In genomic region chr17:7486181-7486580, GRCh38 we compare ENCODE assay signal across 9 cellular contexts. TPM values are rescaled to one million over a fixed set of nuclear protein-coding genes. Genes with fewer than 3 reads are reported as not detected.
DNase-seq lines count a peak whose midpoint lies in the region; ATAC-seq, FAIRE-seq and TF ChIP-seq lines count a peak whose summit lies in the region.
"Had no signal": no experiment of that assay in that cellular context is flagged by ENCODE, and none has a peak within 500 bp of the region (broad histone marks: within the 10 kb centered on the region; RNA-seq: fewer than 3 reads in every experiment).

No MANE protein-coding gene starts in this region.

- H3K4me1 ChIP-seq in A673 (ENCODE audit: insufficient read depth, low read length, poor library complexity, severe bottlenecking) (peaks cover 30% of the 10 kb centered on the region), K562 (replicated peaks in 1 of 2; ENCODE audit: control insufficient read depth in 2 of 2, insufficient read depth in 2 of 2, low read length in 2 of 2) (peaks cover 14 to 22% of the 10 kb centered on the region in 2 experiments; a peak in 4 of 5 replicates), mesenchymal stem cell (ENCODE audit: control insufficient read depth, insufficient read depth, low read depth, low read length) (peaks cover 25% of the 10 kb centered on the region)

- no peak overlapping the region for H3K4ac ChIP-seq in mesenchymal stem cell (ENCODE audit: low read depth in 1 of 2, low read length in 2 of 2)

- H4K8ac ChIP-seq in mesenchymal stem cell (ENCODE audit: low read length) = no peak overlapping the region

- no peak overlapping the region for H3K14ac ChIP-seq in mesenchymal stem cell (ENCODE audit: low read length in 2 of 2)

- no peak overlapping the region for H3K23ac ChIP-seq in mesenchymal stem cell (ENCODE audit: low read length in 2 of 2)

- H2AFZ ChIP-seq in K562 (ENCODE audit: low read depth, low read length) = no peak overlapping the region
- H2AFZ ChIP-seq in mesenchymal stem cell (ENCODE audit: low read depth, low read length) = no peak overlapping the region

- no peak overlapping the region for H2BK12ac ChIP-seq in mesenchymal stem cell (ENCODE audit: low read length in 2 of 2)

- peak; percentile 15 for FAIRE-seq in K562 (lab: Jason Lieb, UNC)

- no peaks in the 10 kb centered on the region for H3K9me1 ChIP-seq in K562 (ENCODE audit: control insufficient read depth, insufficient read depth, low read length)

- peaks cover 1% of the 10 kb centered on the region for H3K36me3 ChIP-seq in A673 (ENCODE audit: insufficient read depth, low read length, poor library complexity, severe bottlenecking)
- H3K36me3 ChIP-seq in K562 (ENCODE audit: control insufficient read depth, insufficient read depth, low read length) = peaks cover 38% of the 10 kb centered on the region; the same call in 2 of the 3 replicates
- H3K36me3 ChIP-seq in mesenchymal stem cell (ENCODE audit: control insufficient read depth in 1 of 2, insufficient read depth in 2 of 2, low read depth in 1 of 2, low read length in 2 of 2) = peaks cover 9 to 20% of the 10 kb centered on the region in 2 experiments

- H3K27ac ChIP-seq in A673 (ENCODE audit: low read depth, low read length, poor library complexity, severe bottlenecking) (peak overlapping the region; percentile 27), K562 (ENCODE audit: extremely low read depth, low read depth, low read length) (no peak overlapping the region; the same call in 1 of the 3 replicates), mesenchymal stem cell (ENCODE audit: low read length, poor library complexity, severe bottlenecking) (no peak overlapping the region)

- POLR2A ChIA-PET in A673 (lab: Charles Lee; ENCODE audit: low non-redundant PET) = interaction anchor here (0.7 kb wide), 2 partner anchors 8 to 74 kb away, joined by 3 read pairs; no protein-coding TSS in a partner anchor
- POLR2A ChIA-PET in K562 (lab: Yijun Ruan, JAX) = interaction anchor here (0.6 to 4.0 kb wide), 25 partner anchors 8 to 831 kb away, joined by 3 to 25 read pairs (median 6); partner anchors contain the start of genes SPEM1, TMEM102 and TMEM256

- H3K9ac ChIP-seq in K562 (ENCODE audit: insufficient read depth in 1 of 2, low read depth in 2 of 2, low read length in 2 of 2) = peak overlapping the region; percentile 91 to 99; a peak in 3 of 4 replicates
- peak overlapping the region; percentile 100 for H3K9ac ChIP-seq in mesenchymal stem cell (ENCODE audit: low read length)

- CTCF ChIA-PET in A673 (lab: Charles Lee) (interaction anchor here (0.7 kb wide), 1 partner anchor 82 kb away, joined by 3 read pairs; no protein-coding TSS in a partner anchor), K562 (lab: Yijun Ruan, JAX; ENCODE audit: low intra/inter-chr PET ratio) (no interaction called here)

- intact Hi-C loops in A673 (cut with micrococcal nuclease; ENCODE audit: unreplicated experiment) = loop anchor here (10.0 kb wide), 1 partner anchor 131 kb away; the partner anchor contains the start of genes KCTD11 and TMEM95
- intact Hi-C loops in K562 (cut with micrococcal nuclease) = no loop called here

- no peak for TF ChIP-seq RAD21 in K562 (CRISPR knock-in tag; conservative IDR thresholded peaks at IDR 0.05 in 1 of 2, IDR thresholded peaks at IDR 0.05 in 1 of 2)

- TF ChIP-seq CTCF in A673 (conservative IDR thresholded peaks at IDR 0.05; ENCODE audit: low read depth, low read length) (no peak), HFF-Myc (IDR thresholded peaks at IDR 0.05; ENCODE audit: low read depth, low read length, missing control alignments) (no peak), K562 (IDR thresholded peaks at IDR 0.05 in 2 of 3, conservative IDR thresholded peaks at IDR 0.05 in 1 of 3; ENCODE audit: insufficient read depth in 2 of 3, low read depth in 1 of 3, low read length in 3 of 3) (no peak)

- no peak overlapping the region for H3K18ac ChIP-seq in mesenchymal stem cell (ENCODE audit: low read depth in 1 of 2, low read length in 2 of 2)

- TF ChIP-seq POLR2A in K562 (conservative IDR thresholded peaks at IDR 0.05) = no peak

- DNase-seq in A673 (ENCODE audit: low spot score) (no peak), HFF-Myc (ENCODE audit: extremely low read depth, low read depth) (no peak), K562 (ENCODE audit: extremely low read depth in 1 of 4, low spot score in 3 of 4) (peak in 1 of 4 experiments; percentile 29), mesenchymal stem cell (peak; percentile 54), COLO668 (lab: John Stamatoyannopoulos, UW; ENCODE audit: unreplicated experiment) (no peak), NCI-H526 (lab: John Stamatoyannopoulos, UW) (no peak), NCI-H510A (lab: John Stamatoyannopoulos, UW) (no peak)
- DNase-seq: Kasumi-1 had no signal

- H2BK120ac ChIP-seq in mesenchymal stem cell (ENCODE audit: low read depth, low read length) = no peak overlapping the region

- peaks cover 66% of the 10 kb centered on the region for H3K79me2 ChIP-seq in K562 (ENCODE audit: control insufficient read depth, insufficient read depth, low read length)

- in situ Hi-C loops in K562 (cut with MboI) = no loop called here

- H3K4me2 ChIP-seq in K562 (ENCODE audit: insufficient read depth, low read length) (peak overlapping the region; percentile 97), mesenchymal stem cell (ENCODE audit: low read length, poor library complexity, severe bottlenecking) (peak overlapping the region; percentile 74)

- no peak overlapping the region for H2BK5ac ChIP-seq in mesenchymal stem cell (ENCODE audit: low read depth, low read length, poor library complexity, severe bottlenecking)

- TF ChIP-seq EP300 in K562 (IDR thresholded peaks at IDR 0.05; ENCODE audit: low read length) = no peak

- no peak overlapping the region for H2BK15ac ChIP-seq in mesenchymal stem cell (ENCODE audit: low read depth, poor library complexity, severe bottlenecking)

- H3K9me3 ChIP-seq in A673 (ENCODE audit: low read depth, low read length, poor library complexity, severe bottlenecking) = no peaks in the 10 kb centered on the region
- no peaks in the 10 kb centered on the region for H3K9me3 ChIP-seq in K562 (replicated peaks; ENCODE audit: control insufficient read depth, insufficient read depth, low read depth, low read length)
- no peaks in the 10 kb centered on the region for H3K9me3 ChIP-seq in mesenchymal stem cell (ENCODE audit: control insufficient read depth, low read length)

- BruUV-seq in A673 (replicated peaks; lab: Mats Ljungman, UMichigan) = no TSS peak
- BruUV-seq in K562 (replicated peaks; lab: Mats Ljungman, UMichigan) = no TSS peak

- H4K91ac ChIP-seq in mesenchymal stem cell (ENCODE audit: low read length) = no peak overlapping the region

- 10% methylated on average over 2 of the region's 3 CpGs for WGBS in K562 (ENCODE audit: insufficient coverage, low coverage, missing lambda C conversion rate)
- 83% methylated on average over 1 of the region's 3 CpGs for WGBS in mesenchymal stem cell

- no peaks in the 10 kb centered on the region for H4K20me1 ChIP-seq in K562 (replicated peaks; ENCODE audit: control insufficient read depth, insufficient read depth, low read length)

- ATAC-seq in K562 = 0 out of 3 replicates have a peak, but pooled peaks have one; percentile 2
- no peak for ATAC-seq in HG03342 (IDR thresholded peaks at IDR 0.05; ENCODE audit: unreplicated experiment)

- H3K79me1 ChIP-seq in mesenchymal stem cell (replicated peaks; ENCODE audit: low read length, poor library complexity, severe bottlenecking) = peaks cover 4% of the 10 kb centered on the region

- H3K4me3 ChIP-seq in A673 (ENCODE audit: low read depth, low read length, poor library complexity, severe bottlenecking) = peak overlapping the region; percentile 91
- peak overlapping the region; percentile 71 for H3K4me3 ChIP-seq in HFF-Myc (replicated peaks; ENCODE audit: low read depth, low read length)
- H3K4me3 ChIP-seq in K562 = peak overlapping the region; percentile 63
- H3K4me3 ChIP-seq in mesenchymal stem cell (ENCODE audit: insufficient read depth in 1 of 2, low read depth in 1 of 2, low read length in 2 of 2) = peak overlapping the region in 1 of 2 experiments; percentile 98

- H2AK5ac ChIP-seq in mesenchymal stem cell (ENCODE audit: low read length, severe bottlenecking) = no peak overlapping the region

- H3K27me3 ChIP-seq in A673 (replicated peaks; ENCODE audit: insufficient read depth, low read depth, low read length, poor library complexity) = no peaks in the 10 kb centered on the region
- no peaks in the 10 kb centered on the region for H3K27me3 ChIP-seq in K562 (ENCODE audit: control insufficient read depth in 2 of 2, insufficient read depth in 2 of 2, low read length in 2 of 2)
- no peaks in the 10 kb centered on the region for H3K27me3 ChIP-seq in mesenchymal stem cell (ENCODE audit: control insufficient read depth in 1 of 2, insufficient read depth in 1 of 2, low read length in 2 of 2)

RNA-seq across cellular contexts. Expression of gene POLR2A, which starts 2.0 kb away (rescaled TPM):
- total RNA-seq in A673 (2021) (330 and 341 TPM in 2 replicates), K562 (2014; rRNA removed) (31.7 and 32.1 TPM in 2 replicates), K562 (2014; rRNA removed; fragmentation: Illumina TruSeq; extraction: Trizol) (9.0 and 12.4 TPM in 2 replicates), K562 (2015; rRNA removed; fragmentation: Illumina TruSeq; extraction: Trizol) (9.6 and 15.4 TPM in 2 replicates), K562 (2021) (97.6 and 109 TPM in 2 replicates)
- 324 and 608 TPM in 2 replicates for total RNA-seq in K562 (2011; cell fraction: chromatin; rRNA removed; ENCODE audit: low replicate concordance)
- 252 and 283 TPM in 2 replicates for total RNA-seq in K562 (2011; cell fraction: nucleolus; rRNA removed)
- total RNA-seq in K562 (2011; cell fraction: nucleoplasm; rRNA removed) = 236 and 241 TPM in 2 replicates
- polyA plus RNA-seq in K562 (2011; rRNA removed) (8.7 and 13.6 TPM in 2 replicates), K562 (2014; fragmentation: Illumina TruSeq; extraction: Trizol) (52.5 and 55.6 TPM in 2 replicates), K562 (2014; fragmentation: Nextera tagmentation; extraction: Ambion mirVana) (1 to 10 TPM; 1.3 to 1.5 TPM), K562 (2014; rRNA removed) (20.9 and 23.9 TPM in 2 replicates)
- polyA plus RNA-seq in K562 (2011; cell fraction: cytosol; rRNA removed) = 10.8 and 13.4 TPM in 2 replicates
- polyA plus RNA-seq in K562 (2011; cell fraction: nucleus; rRNA removed) = 56.5 and 68.4 TPM in 2 replicates
- polyA plus RNA-seq in K562 (2012) = 46.0 and 58.3 TPM in 2 replicates
- 63.4 and 72.9 TPM in 2 replicates for polyA minus RNA-seq in K562 (2011; rRNA and poly(A)+ RNA removed)
- 117 and 140 TPM in 2 replicates for polyA minus RNA-seq in K562 (2011; cell fraction: cytosol; rRNA and poly(A)+ RNA removed)
- polyA minus RNA-seq in K562 (2011; cell fraction: nucleus; rRNA and poly(A)+ RNA removed) = 66.5 and 98.3 TPM in 2 replicates
- polyA plus RNA-seq in mesenchymal stem cell (2013, experiment 1 of 2) = 41.8 TPM
- polyA plus RNA-seq in mesenchymal stem cell (2013, experiment 2 of 2) = 35.6 TPM

RNA-seq across cellular contexts. Expression of gene SLC35G6, which starts 4.9 kb away (rescaled TPM):
- total RNA-seq in A673 (2021) (not detected in 2 replicates), K562 (2014; rRNA removed) (not detected in 2 replicates), K562 (2014; rRNA removed; fragmentation: Illumina TruSeq; extraction: Trizol) (not detected in 2 replicates), K562 (2015; rRNA removed; fragmentation: Illumina TruSeq; extraction: Trizol) (not detected in 2 replicates), K562 (2021) (not detected in 2 replicates)
- not detected in 2 replicates for total RNA-seq in K562 (2011; cell fraction: chromatin; rRNA removed; ENCODE audit: low replicate concordance)
- not detected in 2 replicates for total RNA-seq in K562 (2011; cell fraction: nucleolus; rRNA removed)
- not detected in 2 replicates for total RNA-seq in K562 (2011; cell fraction: nucleoplasm; rRNA removed)
- polyA plus RNA-seq in K562 (2011; rRNA removed) (not detected in 2 replicates), K562 (2014; fragmentation: Illumina TruSeq; extraction: Trizol) (not detected in 2 replicates), K562 (2014; fragmentation: Nextera tagmentation; extraction: Ambion mirVana) (not detected), K562 (2014; rRNA removed) (not detected in 2 replicates)
- polyA plus RNA-seq in K562 (2011; cell fraction: cytosol; rRNA removed) = not detected in 2 replicates
- not detected in 2 replicates for polyA plus RNA-seq in K562 (2011; cell fraction: nucleus; rRNA removed)
- polyA plus RNA-seq in K562 (2012) = 0.14 TPM in 1 of 2 replicates, not detected in the other
- not detected in 2 replicates for polyA minus RNA-seq in K562 (2011; rRNA and poly(A)+ RNA removed)
- not detected in 2 replicates for polyA minus RNA-seq in K562 (2011; cell fraction: cytosol; rRNA and poly(A)+ RNA removed)
- not detected in 2 replicates for polyA minus RNA-seq in K562 (2011; cell fraction: nucleus; rRNA and poly(A)+ RNA removed)
- not detected for polyA plus RNA-seq in mesenchymal stem cell (2013, experiment 1 of 2)
- polyA plus RNA-seq in mesenchymal stem cell (2013, experiment 2 of 2) = not detected

RNA-seq across cellular contexts. Expression of gene ZBTB4, which starts 6.8 kb away (rescaled TPM):
- 17.7 and 21.0 TPM in 2 replicates for total RNA-seq in A673 (2021)
- 8.1 and 15.0 TPM in 2 replicates for total RNA-seq in K562 (2011; cell fraction: chromatin; rRNA removed; ENCODE audit: low replicate concordance)
- total RNA-seq in K562 (2011; cell fraction: nucleolus; rRNA removed) = 9.2 and 9.7 TPM in 2 replicates
- 10.6 and 12.8 TPM in 2 replicates for total RNA-seq in K562 (2011; cell fraction: nucleoplasm; rRNA removed)
- 3.3 and 5.0 TPM in 2 replicates for total RNA-seq in K562 (2014; rRNA removed)
- total RNA-seq in K562 (2014; rRNA removed; fragmentation: Illumina TruSeq; extraction: Trizol) = 2.5 and 2.7 TPM in 2 replicates
- 4.0 and 4.2 TPM in 2 replicates for total RNA-seq in K562 (2015; rRNA removed; fragmentation: Illumina TruSeq; extraction: Trizol)
- 6.7 and 6.9 TPM in 2 replicates for total RNA-seq in K562 (2021)
- 2.5 and 2.7 TPM in 2 replicates for polyA plus RNA-seq in K562 (2011; rRNA removed)
- 2.8 TPM in 2 replicates for polyA plus RNA-seq in K562 (2011; cell fraction: cytosol; rRNA removed)
- 9.9 and 13.7 TPM in 2 replicates for polyA plus RNA-seq in K562 (2011; cell fraction: nucleus; rRNA removed)
- 3.8 and 4.1 TPM in 2 replicates for polyA plus RNA-seq in K562 (2012)
- polyA plus RNA-seq in K562 (2014; fragmentation: Illumina TruSeq; extraction: Trizol) = 4.5 and 4.9 TPM in 2 replicates
- 1 to 10 TPM in 1 of 2 experiments, under 1 TPM in 1; 0.92 to 1.1 TPM for polyA plus RNA-seq in K562 (2014; fragmentation: Nextera tagmentation; extraction: Ambion mirVana)
- polyA plus RNA-seq in K562 (2014; rRNA removed) = 4.0 and 4.7 TPM in 2 replicates
- 3.3 and 3.5 TPM in 2 replicates for polyA minus RNA-seq in K562 (2011; rRNA and poly(A)+ RNA removed)
- 2.0 and 2.7 TPM in 2 replicates for polyA minus RNA-seq in K562 (2011; cell fraction: cytosol; rRNA and poly(A)+ RNA removed)
- polyA minus RNA-seq in K562 (2011; cell fraction: nucleus; rRNA and poly(A)+ RNA removed) = 4.6 and 6.0 TPM in 2 replicates
- polyA plus RNA-seq in mesenchymal stem cell (2013, experiment 1 of 2) = 38.6 TPM
- 37.3 TPM for polyA plus RNA-seq in mesenchymal stem cell (2013, experiment 2 of 2)

RNA-seq across cellular contexts. Expression of gene CHRNB1, which starts 41.3 kb away (rescaled TPM):
- total RNA-seq in A673 (2021) (5.2 and 8.6 TPM in 2 replicates), K562 (2014; rRNA removed) (4.7 and 5.0 TPM in 2 replicates), K562 (2014; rRNA removed; fragmentation: Illumina TruSeq; extraction: Trizol) (4.8 and 5.1 TPM in 2 replicates), K562 (2015; rRNA removed; fragmentation: Illumina TruSeq; extraction: Trizol) (6.3 and 6.6 TPM in 2 replicates), K562 (2021) (4.5 and 4.9 TPM in 2 replicates)
- 8.4 and 14.2 TPM in 2 replicates for total RNA-seq in K562 (2011; cell fraction: chromatin; rRNA removed; ENCODE audit: low replicate concordance)
- 9.3 and 9.7 TPM in 2 replicates for total RNA-seq in K562 (2011; cell fraction: nucleolus; rRNA removed)
- 10.6 and 13.7 TPM in 2 replicates for total RNA-seq in K562 (2011; cell fraction: nucleoplasm; rRNA removed)
- polyA plus RNA-seq in K562 (2011; rRNA removed) (7.5 and 7.6 TPM in 2 replicates), K562 (2014; fragmentation: Illumina TruSeq; extraction: Trizol) (11.5 and 12.3 TPM in 2 replicates), K562 (2014; fragmentation: Nextera tagmentation; extraction: Ambion mirVana) (10 to 100 TPM in 1 of 2 experiments, 1 to 10 TPM in 1; 8.2 to 11.3 TPM), K562 (2014; rRNA removed) (6.8 and 7.9 TPM in 2 replicates)
- 12.9 and 14.1 TPM in 2 replicates for polyA plus RNA-seq in K562 (2011; cell fraction: cytosol; rRNA removed)
- polyA plus RNA-seq in K562 (2011; cell fraction: nucleus; rRNA removed) = 5.5 and 7.4 TPM in 2 replicates
- polyA plus RNA-seq in K562 (2012) = 10.8 and 11.7 TPM in 2 replicates
- polyA minus RNA-seq in K562 (2011; rRNA and poly(A)+ RNA removed) = 3.7 and 4.7 TPM in 2 replicates
- 2.6 and 2.8 TPM in 2 replicates for polyA minus RNA-seq in K562 (2011; cell fraction: cytosol; rRNA and poly(A)+ RNA removed)
- 2.2 and 3.1 TPM in 2 replicates for polyA minus RNA-seq in K562 (2011; cell fraction: nucleus; rRNA and poly(A)+ RNA removed)
- polyA plus RNA-seq in mesenchymal stem cell (2013, experiment 1 of 2) = 7.3 TPM
- 7.0 TPM for polyA plus RNA-seq in mesenchymal stem cell (2013, experiment 2 of 2)

RNA-seq across cellular contexts. Expression of gene FGF11, which starts 46.9 kb away (rescaled TPM):
- total RNA-seq in A673 (2021) = 18.2 and 24.6 TPM in 2 replicates
- 5.6 and 12.1 TPM in 2 replicates for total RNA-seq in K562 (2011; cell fraction: chromatin; rRNA removed; ENCODE audit: low replicate concordance)
- 6.7 and 7.5 TPM in 2 replicates for total RNA-seq in K562 (2011; cell fraction: nucleolus; rRNA removed)
- total RNA-seq in K562 (2011; cell fraction: nucleoplasm; rRNA removed) = 7.7 and 14.8 TPM in 2 replicates
- 3.0 and 3.5 TPM in 2 replicates for total RNA-seq in K562 (2014; rRNA removed)
- total RNA-seq in K562 (2014; rRNA removed; fragmentation: Illumina TruSeq; extraction: Trizol) = 2.7 and 3.2 TPM in 2 replicates
- total RNA-seq in K562 (2015; rRNA removed; fragmentation: Illumina TruSeq; extraction: Trizol) = 2.2 and 3.3 TPM in 2 replicates
- 4.4 and 5.8 TPM in 2 replicates for total RNA-seq in K562 (2021)
- polyA plus RNA-seq in K562 (2011; rRNA removed) = 4.7 and 10.4 TPM in 2 replicates
- polyA plus RNA-seq in K562 (2011; cell fraction: cytosol; rRNA removed) = 5.5 and 8.1 TPM in 2 replicates
- polyA plus RNA-seq in K562 (2011; cell fraction: nucleus; rRNA removed) = 23.3 and 26.0 TPM in 2 replicates
- 6.5 and 7.3 TPM in 2 replicates for polyA plus RNA-seq in K562 (2012)
- polyA plus RNA-seq in K562 (2014; fragmentation: Illumina TruSeq; extraction: Trizol) = 6.1 and 7.5 TPM in 2 replicates
- polyA plus RNA-seq in K562 (2014; fragmentation: Nextera tagmentation; extraction: Ambion mirVana) = 1 to 10 TPM; 1.2 to 1.4 TPM
- 3.2 and 3.4 TPM in 2 replicates for polyA plus RNA-seq in K562 (2014; rRNA removed)
- polyA minus RNA-seq in K562 (2011; rRNA and poly(A)+ RNA removed) = 2.2 and 3.4 TPM in 2 replicates
- polyA minus RNA-seq in K562 (2011; cell fraction: cytosol; rRNA and poly(A)+ RNA removed) = 1.9 and 3.9 TPM in 2 replicates
- polyA minus RNA-seq in K562 (2011; cell fraction: nucleus; rRNA and poly(A)+ RNA removed) = 2.7 and 5.2 TPM in 2 replicates
- polyA plus RNA-seq in mesenchymal stem cell (2013, experiment 1 of 2) = 0.70 TPM
- 0.82 TPM for polyA plus RNA-seq in mesenchymal stem cell (2013, experiment 2 of 2)
